In genomic region chr5:108260105-108260857, GRCh38 we compare ENCODE assay signal across 8 cellular contexts.
A peak's percentile ranks its signal among the peaks of the same experiment; 100 is the strongest.
DNase-seq lines count a peak whose midpoint lies in the region; ATAC-seq, FAIRE-seq and TF ChIP-seq lines count a peak whose summit lies in the region.

No MANE protein-coding gene starts in this region.

- H3K4me3 ChIP-seq in choroid plexus epithelial cell (ENCODE audit: low read depth, low read length), result no peak overlapping the region
- no peak overlapping the region for H3K4me3 ChIP-seq in HepG2 (replicated peaks in 1 of 3; ENCODE audit: insufficient read depth in 1 of 3, low read depth in 2 of 3, low read length in 3 of 3)

- H3K27me3 ChIP-seq in HepG2 (ENCODE audit: control insufficient read depth in 1 of 2, insufficient read depth in 2 of 2, low read length in 2 of 2), result no peaks in the 10 kb centered on the region

- H4K20me1 ChIP-seq in HepG2 (ENCODE audit: insufficient read depth, low read length), result no peaks in the 10 kb centered on the region

- CTCF ChIA-PET in HepG2 (lab: Yijun Ruan, JAX; ENCODE audit: low intra/inter-chr PET ratio, low total read pairs), result interaction anchor here (4.5 kb wide), 1 partner anchor 85 kb away, joined by 36 read pairs; no protein-coding TSS in a partner anchor

- no peak overlapping the region for H3K9ac ChIP-seq in HepG2 (ENCODE audit: insufficient read depth, low read depth, low read length)

- no peaks in the 10 kb centered on the region for H3K79me2 ChIP-seq in HepG2 (ENCODE audit: insufficient read depth, low read length)

- BruUV-seq in HepG2 (replicated peaks; lab: Mats Ljungman, UMichigan), result no TSS peak

- POLR2A ChIA-PET in HepG2 (lab: Yijun Ruan, JAX), result no interaction called here

- H3K27ac ChIP-seq in HepG2 (ENCODE audit: extremely low read length, insufficient read depth, low read length), result no peak overlapping the region

- TF ChIP-seq EP300 in HepG2 (IDR thresholded peaks at IDR 0.05; ENCODE audit: low read depth in 2 of 2, low read length in 2 of 2) (no peak), HepG2 (CRISPR knock-in tag; IDR thresholded peaks at IDR 0.05; ENCODE audit: borderline replicate concordance) (no peak)

- ATAC-seq in GM18858 (IDR thresholded peaks at IDR 0.05; ENCODE audit: unreplicated experiment) (peak; percentile 85), HG03064 (IDR thresholded peaks at IDR 0.05; ENCODE audit: low read depth, unreplicated experiment) (peak; percentile 90), HepG2 (peak; percentile 96)

- peak; percentile 86 for FAIRE-seq in HepG2 (lab: Jason Lieb, UNC)

- H3K9me3 ChIP-seq in HepG2 (ENCODE audit: low read length), result no peaks in the 10 kb centered on the region

- H3K4me1 ChIP-seq in HepG2 (ENCODE audit: insufficient read depth, low read length), result no peaks in the 10 kb centered on the region

- H3K36me3 ChIP-seq in HepG2 (replicated peaks in 1 of 2; ENCODE audit: control insufficient read depth in 1 of 2, insufficient read depth in 2 of 2, low read length in 2 of 2), result no peaks in the 10 kb centered on the region

- no peak overlapping the region for H2AFZ ChIP-seq in HepG2 (ENCODE audit: low read length)

- WGBS in HepG2 (ENCODE audit: low lambda C conversion rate), result 53% methylated on average over 8 of the region's 8 CpGs

- peak overlapping the region; percentile 18; the same call in 1 of the 2 replicates for H3K4me2 ChIP-seq in HepG2 (ENCODE audit: low read depth, low read length)

- intact Hi-C loops in HepG2 (cut with micrococcal nuclease; ENCODE audit: unreplicated experiment), result loop anchor here (1.0 kb wide), 2 partner anchors 85 to 261 kb away; no protein-coding TSS in a partner anchor

- DNase-seq in AG08396 (ENCODE audit: low spot score), result peak; percentile 71
- DNase-seq in NCI-H226, result peak; percentile 53
- DNase-seq in activated CD4-positive, alpha-beta T cell treated with anti-CD3 and anti-CD28 coated beads for 1 hour, result peak; percentile 34
- DNase-seq in choroid plexus epithelial cell (ENCODE audit: low read depth), result peak; percentile 94
- DNase-seq in HepG2 (ENCODE audit: low spot score), result peak; percentile 58
- DNase-seq in stimulated activated CD4-positive, alpha-beta T cell treated with anti-CD3 and anti-CD28 coated beads, TNF-alpha, amount 100 ng/mL, for 1 hour (ENCODE audit: low read depth in 3 of 3, low spot score in 1 of 3), result peak; percentile 22 to 36 (median 27)

- no peak for TF ChIP-seq POLR2A in HepG2 (IDR thresholded peaks at IDR 0.05; ENCODE audit: insufficient read depth in 1 of 2, low read depth in 2 of 2, low read length in 2 of 2)

- in situ Hi-C loops in HepG2 (cut with HindIII; ENCODE audit: extremely low pct_ligation_motif_present, low pct_unique_long_range_greater_than_20kb), result no loop called here

- peak; percentile 100 for TF ChIP-seq CTCF in choroid plexus epithelial cell (conservative IDR thresholded peaks at IDR 0.05; ENCODE audit: low read depth, low read length)
- TF ChIP-seq CTCF in HepG2 (CRISPR knock-in tag; IDR thresholded peaks at IDR 0.05), result peak; percentile 91

- TF ChIP-seq RAD21 in HepG2 (CRISPR knock-in tag; IDR thresholded peaks at IDR 0.05), result peak; percentile 73

TF ChIP-seq in HepG2, 621 proteins besides CTCF, POLR2A, EP300 and RAD21:
- TF ChIP-seq ETS1 (CRISPR knock-in tag; IDR thresholded peaks at IDR 0.05), result no peak
- TF ChIP-seq GATAD1 (CRISPR knock-in tag; IDR thresholded peaks at IDR 0.05), result 0 out of 2 replicates have a peak, but pooled peaks have one; percentile 26
- no peak for TF ChIP-seq ZNF891 (CRISPR knock-in tag; IDR thresholded peaks at IDR 0.05)
- TF ChIP-seq ELF3 (CRISPR knock-in tag; IDR thresholded peaks at IDR 0.05), result 0 out of 2 replicates have a peak, but pooled peaks have one; percentile 26
- TF ChIP-seq TRAFD1 (CRISPR knock-in tag; IDR thresholded peaks at IDR 0.05; ENCODE audit: borderline replicate concordance), result no peak
- TF ChIP-seq HMGXB4 (CRISPR knock-in tag; IDR thresholded peaks at IDR 0.05; ENCODE audit: borderline replicate concordance in 1 of 2, low read depth in 1 of 2), result peak in 1 of 2 experiments; percentile 55; a peak in 1 of 4 replicates
- TF ChIP-seq STAG1 (CRISPR knock-in tag; IDR thresholded peaks at IDR 0.05), result peak; percentile 84
- no peak for TF ChIP-seq PAX8 (CRISPR knock-in tag; IDR thresholded peaks at IDR 0.05; ENCODE audit: borderline replicate concordance)
- peak; percentile 89 for TF ChIP-seq SMC3 (IDR thresholded peaks at IDR 0.05; ENCODE audit: low read length)
- TF ChIP-seq, protein P1, sequence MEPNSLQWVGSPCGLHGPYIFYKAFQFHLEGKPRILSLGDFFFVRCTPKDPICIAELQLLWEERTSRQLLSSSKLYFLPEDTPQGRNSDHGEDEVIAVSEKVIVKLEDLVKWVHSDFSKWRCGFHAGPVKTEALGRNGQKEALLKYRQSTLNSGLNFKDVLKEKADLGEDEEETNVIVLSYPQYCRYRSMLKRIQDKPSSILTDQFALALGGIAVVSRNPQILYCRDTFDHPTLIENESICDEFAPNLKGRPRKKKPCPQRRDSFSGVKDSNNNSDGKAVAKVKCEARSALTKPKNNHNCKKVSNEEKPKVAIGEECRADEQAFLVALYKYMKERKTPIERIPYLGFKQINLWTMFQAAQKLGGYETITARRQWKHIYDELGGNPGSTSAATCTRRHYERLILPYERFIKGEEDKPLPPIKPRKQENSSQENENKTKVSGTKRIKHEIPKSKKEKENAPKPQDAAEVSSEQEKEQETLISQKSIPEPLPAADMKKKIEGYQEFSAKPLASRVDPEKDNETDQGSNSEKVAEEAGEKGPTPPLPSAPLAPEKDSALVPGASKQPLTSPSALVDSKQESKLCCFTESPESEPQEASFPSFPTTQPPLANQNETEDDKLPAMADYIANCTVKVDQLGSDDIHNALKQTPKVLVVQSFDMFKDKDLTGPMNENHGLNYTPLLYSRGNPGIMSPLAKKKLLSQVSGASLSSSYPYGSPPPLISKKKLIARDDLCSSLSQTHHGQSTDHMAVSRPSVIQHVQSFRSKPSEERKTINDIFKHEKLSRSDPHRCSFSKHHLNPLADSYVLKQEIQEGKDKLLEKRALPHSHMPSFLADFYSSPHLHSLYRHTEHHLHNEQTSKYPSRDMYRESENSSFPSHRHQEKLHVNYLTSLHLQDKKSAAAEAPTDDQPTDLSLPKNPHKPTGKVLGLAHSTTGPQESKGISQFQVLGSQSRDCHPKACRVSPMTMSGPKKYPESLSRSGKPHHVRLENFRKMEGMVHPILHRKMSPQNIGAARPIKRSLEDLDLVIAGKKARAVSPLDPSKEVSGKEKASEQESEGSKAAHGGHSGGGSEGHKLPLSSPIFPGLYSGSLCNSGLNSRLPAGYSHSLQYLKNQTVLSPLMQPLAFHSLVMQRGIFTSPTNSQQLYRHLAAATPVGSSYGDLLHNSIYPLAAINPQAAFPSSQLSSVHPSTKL (CRISPR knock-in tag; IDR thresholded peaks at IDR 0.05), result 0 out of 2 replicates have a peak, but pooled peaks have one; percentile 20
TF ChIP-seq in HepG2: peak in this region for 6.

Comparison
In these comparisons a context has a peak if more than half of its experiments do, and no peak if none do; other contexts are left out.
1. DNase-seq: peak in every context shown above with its lines; median percentile 94 in choroid plexus epithelial cell; 71 in AG08396; 58 in HepG2; 53 in NCI-H226; 34 in activated CD4-positive, alpha-beta T cell treated with anti-CD3 and anti-CD28 coated beads for 1 hour; 27 in stimulated activated CD4-positive, alpha-beta T cell treated with anti-CD3 and anti-CD28 coated beads, TNF-alpha, amount 100 ng/mL, for 1 hour.